ENCODE assay signal across 1 cellular context in the genomic region with DNA sequence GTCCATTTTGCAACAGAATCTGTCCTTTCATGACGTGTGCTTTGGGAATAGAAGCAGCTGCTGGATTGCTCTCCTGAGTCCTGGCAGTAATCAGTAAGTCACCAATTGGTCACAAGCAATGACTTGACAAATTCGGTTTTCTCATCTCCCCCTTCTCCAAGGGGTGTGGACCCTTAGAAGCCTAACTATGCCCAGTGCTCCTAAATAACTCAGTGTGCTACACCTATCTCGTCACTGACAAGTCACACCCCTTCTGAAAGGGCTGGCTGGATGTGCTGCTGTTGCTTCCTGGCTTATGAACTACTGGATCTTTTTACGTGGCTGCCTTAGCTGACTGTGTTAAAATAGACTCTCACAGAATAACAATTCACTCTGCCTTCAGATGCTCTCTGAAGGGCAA.
TF ChIP-seq lines count a peak whose summit lies in the region.

No MANE protein-coding gene starts in this region.

TF ChIP-seq in GM23338, 12 proteins besides CTCF, POLR2A, EP300 and RAD21 (continued from another document):
- TF ChIP-seq STAT1 (IDR thresholded peaks at IDR 0.05; ENCODE audit: unreplicated experiment) (no peak), CREB1 (CRISPR knock-in tag; IDR thresholded peaks at IDR 0.05; ENCODE audit: low read depth) (no peak)
